Comparison of ENCODE assay signal across 22 cellular contexts in genomic region chr21:35386491-35387079, GRCh38.
DNase-seq lines count a peak whose midpoint lies in the region; ATAC-seq, FAIRE-seq and TF ChIP-seq lines count a peak whose summit lies in the region.
"Had no signal": no experiment of that assay in that cellular context is flagged by ENCODE, and none has a peak within 500 bp of the region (broad histone marks: within the 10 kb centered on the region; RNA-seq: fewer than 3 reads in every experiment).

No MANE protein-coding gene starts in this region.

- H3K9ac ChIP-seq in mammary epithelial cell (ENCODE audit: insufficient read depth, low read length) (no peak overlapping the region), PC-3 (ENCODE audit: low read length) (no peak overlapping the region)

- TF ChIP-seq CTCF in mammary epithelial cell (conservative IDR thresholded peaks at IDR 0.05 in 1 of 2, IDR thresholded peaks at IDR 0.05 in 1 of 2; ENCODE audit: extremely low read depth in 1 of 2, insufficient read depth in 1 of 2, low read depth in 1 of 2, low read length in 2 of 2) (no peak), MCF 10A (IDR thresholded peaks at IDR 0.05; ENCODE audit: unreplicated experiment) (no peak), PC-3 (conservative IDR thresholded peaks at IDR 0.05; ENCODE audit: low read depth, low read length) (no peak), bronchial epithelial cell (IDR thresholded peaks at IDR 0.05; ENCODE audit: insufficient read depth, low read length, severe bottlenecking) (no peak)

- dilution Hi-C loops in mammary epithelial cell (cut with HindIII; ENCODE audit: low sequenced_read_pairs): no loop called here

- H3K9me3 Mint-ChIP-seq in MCF 10A (ENCODE audit: unreplicated experiment): peaks cover 8% of the 10 kb centered on the region

- H3K79me2 ChIP-seq in mammary epithelial cell (ENCODE audit: insufficient read depth, low read length) (no peaks in the 10 kb centered on the region), PC-3 (ENCODE audit: low read length) (no peaks in the 10 kb centered on the region)

- in situ Hi-C loops in mammary epithelial cell (cut with MboI; ENCODE audit: low sequenced_read_pairs in 2 of 2): no loop called here

- H3K4me2 ChIP-seq in mammary epithelial cell (ENCODE audit: insufficient read depth, low read depth, low read length) (no peak overlapping the region), PC-3 (ENCODE audit: low read length) (no peak overlapping the region)

- H3K4me3 Mint-ChIP-seq in MCF 10A (ENCODE audit: unreplicated experiment): no peak overlapping the region
- H3K4me3 Mint-ChIP-seq: B cell, CD14-positive monocyte had no signal

- no peaks in the 10 kb centered on the region for H3F3A ChIP-seq in PC-3 (ENCODE audit: low read length, unreplicated experiment)

- CTCF ChIA-PET in mammary epithelial cell (lab: Charles Lee; ENCODE audit: low non-redundant PET): no interaction called here
- CTCF ChIA-PET in MCF 10A (lab: Yijun Ruan, JAX): interaction anchor here (0.5 kb wide), 1 partner anchor 553 kb away, joined by 3 read pairs; no protein-coding TSS in a partner anchor
- CTCF ChIA-PET in PC-3 (lab: Charles Lee): no interaction called here

- BruUV-seq in mammary epithelial cell (replicated peaks; lab: Mats Ljungman, UMichigan): no TSS peak
- BruUV-seq in MCF 10A (replicated peaks; lab: Mats Ljungman, UMichigan): no TSS peak
- BruUV-seq in PC-3 (replicated peaks; lab: Mats Ljungman, UMichigan): no TSS peak

- no peaks in the 10 kb centered on the region for H3K27me3 ChIP-seq in mammary epithelial cell (ENCODE audit: insufficient read depth, low read length)
- H3K27me3 ChIP-seq in PC-3 (ENCODE audit: low read length): no peaks in the 10 kb centered on the region
- no peaks in the 10 kb centered on the region for H3K27me3 ChIP-seq in bronchial epithelial cell (ENCODE audit: control insufficient read depth, insufficient read depth, low read length)

- 99% methylated on average over 4 of the region's 4 CpGs for WGBS in mammary epithelial cell (ENCODE audit: low coverage, missing lambda C conversion rate)

- H3K27me3 Mint-ChIP-seq in MCF 10A (ENCODE audit: insufficient read depth, unreplicated experiment): no peaks in the 10 kb centered on the region
- H3K27me3 Mint-ChIP-seq: B cell had no signal

- no peaks in the 10 kb centered on the region for H3K36me3 ChIP-seq in mammary epithelial cell (ENCODE audit: insufficient read depth, low read length)
- H3K36me3 ChIP-seq in PC-3 (ENCODE audit: low read depth, low read length): no peaks in the 10 kb centered on the region
- no peaks in the 10 kb centered on the region for H3K36me3 ChIP-seq in bronchial epithelial cell (ENCODE audit: control insufficient read depth, insufficient read depth, low read length)

- H3K27ac Mint-ChIP-seq in MCF 10A (ENCODE audit: low read depth, unreplicated experiment): no peak overlapping the region
- H3K27ac Mint-ChIP-seq: B cell, CD14-positive monocyte had no signal

- H2AFZ ChIP-seq in mammary epithelial cell (ENCODE audit: low read depth, low read length) (peak overlapping the region; percentile 54), PC-3 (ENCODE audit: low read length) (0 out of 2 replicates have a peak overlapping the region, but pooled peaks have one; percentile 14)

- intact Hi-C loops in mammary epithelial cell (cut with micrococcal nuclease): no loop called here
- intact Hi-C loops in MCF 10A (cut with micrococcal nuclease): no loop called here
- intact Hi-C loops in PC-3 (cut with micrococcal nuclease): no loop called here

- no peaks in the 10 kb centered on the region for H4K20me1 ChIP-seq in mammary epithelial cell (ENCODE audit: insufficient read depth, low read length)
- no peaks in the 10 kb centered on the region for H4K20me1 ChIP-seq in PC-3 (ENCODE audit: low read length)

- FAIRE-seq in bronchial epithelial cell (lab: Jason Lieb, UNC) (peak; percentile 66), GM12891 (lab: Jason Lieb, UNC) (no peak)
- FAIRE-seq: D721Med, H54 had no signal

- no peak for TF ChIP-seq POLR2A in GM12891 (IDR thresholded peaks at IDR 0.05; ENCODE audit: low read depth, low read length)

- H3K36me3 Mint-ChIP-seq in MCF 10A (ENCODE audit: insufficient read depth, unreplicated experiment): no peaks in the 10 kb centered on the region
- H3K36me3 Mint-ChIP-seq: CD14-positive monocyte had no signal

- DNase-seq in mammary epithelial cell (no peak), MCF 10A (ENCODE audit: unreplicated experiment) (no peak), PC-3 (no peak), bronchial epithelial cell (ENCODE audit: low read depth) (no peak), AG08395 (ENCODE audit: low spot score) (no peak), nucleus accumbens (lab: John Stamatoyannopoulos, UW) (no peak), GM12891 (ENCODE audit: insufficient read length, low spot score) (no peak), cerebellar nuclear complex (lab: John Stamatoyannopoulos, UW) (no peak)
- DNase-seq: DMS53, EL, GF-D8, KBM-7, NCI-H1417, NCI-H1694 treated with DMSO at 0.1 percent for 48 hours, NCI-H446, NCI-H526, RPMI8226, SHP77 had no signal

- H3K4me3 ChIP-seq in mammary epithelial cell (replicated peaks in 1 of 3; ENCODE audit: insufficient read depth in 1 of 3, low read depth in 2 of 3, low read length in 3 of 3) (no peak overlapping the region), PC-3 (ENCODE audit: low read length) (no peak overlapping the region), bronchial epithelial cell (ENCODE audit: low read depth, low read length) (no peak overlapping the region)

- H3K4me1 Mint-ChIP-seq in MCF 10A (ENCODE audit: insufficient read depth, unreplicated experiment): peaks cover 13% of the 10 kb centered on the region
- H3K4me1 Mint-ChIP-seq: B cell, CD14-positive monocyte had no signal

- no peaks in the 10 kb centered on the region for H3K9me2 ChIP-seq in PC-3 (replicated peaks; ENCODE audit: low read length)

- H3K9me3 ChIP-seq in mammary epithelial cell (replicated peaks; ENCODE audit: insufficient read depth, low read length) (no peaks in the 10 kb centered on the region), PC-3 (ENCODE audit: low read length) (no peaks in the 10 kb centered on the region)

- no peak for ATAC-seq in PC-3

- no peak overlapping the region for H3K27ac ChIP-seq in mammary epithelial cell (ENCODE audit: insufficient read depth, low read depth, low read length)
- H3K27ac ChIP-seq in PC-3 (ENCODE audit: low read length): no peak overlapping the region

- peaks cover 24% of the 10 kb centered on the region for H3K4me1 ChIP-seq in mammary epithelial cell (ENCODE audit: insufficient read depth, low read length)
- H3K4me1 ChIP-seq in PC-3 (ENCODE audit: insufficient read depth, low read length): no peaks in the 10 kb centered on the region

- POLR2A ChIA-PET in MCF 10A (lab: Yijun Ruan, JAX) (no interaction called here), PC-3 (lab: Charles Lee; ENCODE audit: unreplicated experiment) (no interaction called here)

TF ChIP-seq in GM12891, 5 proteins besides CTCF, POLR2A, EP300 and RAD21:
- TF ChIP-seq PAX5 (IDR thresholded peaks at IDR 0.05; ENCODE audit: insufficient read depth, low read length, severe bottlenecking): no peak
